ENCODE assay signal across 34 cellular contexts in genomic region chrX:65392284-65392683, GRCh38.
"Had no signal": no experiment of that assay in that cellular context is flagged by ENCODE, and none has a peak within 500 bp of the region (broad histone marks: within the 10 kb centered on the region; RNA-seq: fewer than 3 reads in every experiment).

No MANE protein-coding gene starts in this region.

- H3K36me3 ChIP-seq: adrenal gland, brain microvascular endothelial cell, breast epithelium had no signal

- H3K27me3 Mint-ChIP-seq: activated B cell treated with CpG ODN at 0.5 μM for 24 hours; activated CD4-positive, alpha-beta memory T cell treated with anti-CD3 and anti-CD28 coated beads for 36 hours; activated CD4-positive, alpha-beta T cell treated with anti-CD3 and anti-CD28 coated beads, Interleukin-2, amount 10 ng/mL, durations not matched to agents 24 days and 14 days; activated CD8-positive, alpha-beta T cell treated with anti-CD3 and anti-CD28 coated beads for 36 hours; activated T-helper 17 cell treated with anti-CD3 and anti-CD28 coated beads, Interleukin-2, amount 50 U/mL, for 72 hours had no signal

- H3K27ac Mint-ChIP-seq: activated B cell treated with CpG ODN at 0.5 μM for 24 hours; activated CD4-positive, alpha-beta memory T cell treated with anti-CD3 and anti-CD28 coated beads for 36 hours; activated CD4-positive, alpha-beta T cell treated with anti-CD3 and anti-CD28 coated beads, Interleukin-2, amount 10 ng/mL, durations not matched to agents 24 days and 14 days; activated CD8-positive, alpha-beta T cell treated with anti-CD3 and anti-CD28 coated beads for 36 hours; activated naive CD4-positive, alpha-beta T cell treated with anti-CD3 and anti-CD28 coated beads for 36 hours; activated naive CD4-positive, alpha-beta T cell treated with anti-CD3 and anti-CD28 coated beads, Interleukin-2, amount 50 U/mL, for 72 hours; activated naive CD8-positive, alpha-beta T cell treated with anti-CD3 and anti-CD28 coated beads for 36 hours; activated T-cell treated with anti-CD3 and anti-CD28 coated beads, Interleukin-2, amount 50 U/mL, for 72 hours; activated T-helper 1 cell treated with anti-CD3 and anti-CD28 coated beads, Interleukin-12 subunit alpha, Interleukin-12 subunit beta, Interleukin-2, Interleukin-4 antibody, amounts not matched to agents 30 ng/mL and 10 ng/mL and 1 ng/mL, durations not matched to agents 14 hours and 24 hours and 36 hours; activated T-helper 17 cell treated with anti-CD3 and anti-CD28 coated beads, Interleukin-2, amount 50 U/mL, for 72 hours; T-helper 1 cell treated with Interleukin-12 subunit alpha and Interleukin-12 subunit beta and Interleukin-4 antibody, amounts not matched to agents 30 μg/mL and 1 μg/mL, for 36 hours; T-helper 2 cell treated with Interferon-gamma antibody and Interleukin-4, amounts not matched to agents 5 μg/mL and 100 μg/mL, for 36 hours had no signal

- ATAC-seq: activated CD8-positive, alpha-beta T cell treated with anti-CD3 and anti-CD28 coated beads for 36 hours; activated naive CD4-positive, alpha-beta T cell treated with anti-CD3 and anti-CD28 coated beads, Interleukin-2, amount 50 U/mL, for 72 hours; activated T-cell treated with anti-CD3 and anti-CD28 coated beads, Interleukin-2, amount 50 U/mL, for 4 hours; activated T-cell treated with anti-CD3 and anti-CD28 coated beads, Interleukin-2, amount 50 U/mL, for 72 hours; activated T-helper 17 cell treated with anti-CD3 and anti-CD28 coated beads, Interleukin-2, amount 50 U/mL, for 72 hours; body of pancreas had no signal

- H3K4me3 Mint-ChIP-seq: activated B cell treated with CpG ODN at 0.5 μM for 24 hours; activated CD4-positive, alpha-beta memory T cell treated with anti-CD3 and anti-CD28 coated beads for 36 hours; activated CD4-positive, alpha-beta T cell treated with anti-CD3 and anti-CD28 coated beads, Interleukin-2, amount 10 ng/mL, durations not matched to agents 24 days and 14 days; activated CD8-positive, alpha-beta T cell treated with anti-CD3 and anti-CD28 coated beads for 36 hours; activated naive CD4-positive, alpha-beta T cell treated with anti-CD3 and anti-CD28 coated beads for 36 hours; activated naive CD8-positive, alpha-beta T cell treated with anti-CD3 and anti-CD28 coated beads for 36 hours; activated T-cell treated with anti-CD3 and anti-CD28 coated beads, Interleukin-2, amount 50 U/mL, for 4 hours; activated T-cell treated with anti-CD3 and anti-CD28 coated beads, Interleukin-2, amount 50 U/mL, for 72 hours; activated T-helper 1 cell treated with anti-CD3 and anti-CD28 coated beads, Interleukin-12 subunit alpha, Interleukin-12 subunit beta, Interleukin-2, Interleukin-4 antibody, amounts not matched to agents 30 ng/mL and 10 ng/mL and 1 ng/mL, durations not matched to agents 14 hours and 24 hours and 36 hours; activated T-helper 17 cell treated with anti-CD3 and anti-CD28 coated beads, Interleukin-2, amount 50 U/mL, for 72 hours; T-helper 1 cell treated with Interleukin-12 subunit alpha and Interleukin-12 subunit beta and Interleukin-4 antibody, amounts not matched to agents 30 μg/mL and 1 μg/mL, for 36 hours; T-helper 2 cell treated with Interferon-gamma antibody and Interleukin-4, amounts not matched to agents 5 μg/mL and 100 μg/mL, for 36 hours had no signal

- H3K9me3 ChIP-seq: adrenal gland, body of pancreas had no signal

- H3K4me1 Mint-ChIP-seq: activated B cell treated with CpG ODN at 0.5 μM for 24 hours; activated CD4-positive, alpha-beta T cell treated with anti-CD3 and anti-CD28 coated beads, Interleukin-2, amount 10 ng/mL, durations not matched to agents 24 days and 14 days; activated naive CD8-positive, alpha-beta T cell treated with anti-CD3 and anti-CD28 coated beads for 36 hours; activated T-helper 17 cell treated with anti-CD3 and anti-CD28 coated beads, Interleukin-2, amount 50 U/mL, for 72 hours had no signal

- H3K9me3 Mint-ChIP-seq: activated CD4-positive, alpha-beta T cell treated with anti-CD3 and anti-CD28 coated beads, Interleukin-2, amount 10 ng/mL, durations not matched to agents 24 days and 14 days had no signal

- H3K27ac ChIP-seq: adrenal gland, body of pancreas, brain microvascular endothelial cell, breast epithelium, VCaP had no signal

- H3K4me3 ChIP-seq: adrenal gland, body of pancreas, breast epithelium had no signal

- H3K4me1 ChIP-seq: adrenal gland, body of pancreas, breast epithelium had no signal

- H3K27me3 ChIP-seq: body of pancreas, brain microvascular endothelial cell, breast epithelium had no signal

- DNase-seq: activated B cell treated with CpG ODN at 0.5 μM for 24 hours; activated CD4-positive, alpha-beta memory T cell treated with anti-CD3 and anti-CD28 coated beads for 36 hours; activated CD4-positive, alpha-beta T cell treated with anti-CD3 and anti-CD28 coated beads for 4 hours; activated CD4-positive, alpha-beta T cell treated with anti-CD3 and anti-CD28 coated beads, Interleukin-2, amount 10 ng/mL, durations not matched to agents 24 days and 14 days; activated CD4-positive, alpha-beta T cell treated with anti-CD3 and anti-CD28 coated beads, Interleukin-2, amount 50 U/mL, for 1 hour; activated CD4-positive, alpha-beta T cell treated with anti-CD3 and anti-CD28 coated beads, Interleukin-2, amount 50 U/mL, for 4 hours; activated CD4-positive, CD25-positive, alpha-beta regulatory T cell treated with anti-CD3 and anti-CD28 coated beads, Interleukin-2, amount 50 U/mL, for 72 hours; activated CD8-positive, alpha-beta memory T cell treated with anti-CD3 and anti-CD28 coated beads, Interleukin-2, amount 50 U/mL, for 4 hours; activated CD8-positive, alpha-beta T cell treated with anti-CD3 and anti-CD28 coated beads for 36 hours; activated effector memory CD4-positive, alpha-beta T cell treated with anti-CD3 and anti-CD28 coated beads, Interleukin-2, amount 50 U/mL, for 16 hours; activated naive CD4-positive, alpha-beta T cell; activated naive CD4-positive, alpha-beta T cell treated with anti-CD3 and anti-CD28 coated beads for 36 hours; activated naive CD4-positive, alpha-beta T cell treated with anti-CD3 and anti-CD28 coated beads, Interleukin-2, amount 50 U/mL, for 16 hours; activated naive CD8-positive, alpha-beta T cell treated with anti-CD3 and anti-CD28 coated beads for 36 hours; activated T-cell treated with anti-CD3 and anti-CD28 coated beads for 4 hours; activated T-cell treated with anti-CD3 and anti-CD28 coated beads, Interleukin-2, amount 50 U/mL, for 1 hour; activated T-cell treated with anti-CD3 and anti-CD28 coated beads, Interleukin-2, amount 50 U/mL, for 4 hours; activated T-cell treated with anti-CD3 and anti-CD28 coated beads, Interleukin-2, amount 50 U/mL, for 72 hours; adrenal gland; amniotic stem cell; aorta; body of pancreas; brain microvascular endothelial cell; central memory CD4-positive, alpha-beta T cell; T-helper 1 cell; T-helper 2 cell; T-helper 9 cell had no signal
